ENCODE assay signal across 13 cellular contexts in genomic region chr12:96136129-96136528, GRCh38. TPM values are rescaled to one million over a fixed set of nuclear protein-coding genes. Genes with fewer than 3 reads are reported as not detected.
DNase-seq lines count a peak whose midpoint lies in the region; ATAC-seq and TF ChIP-seq lines count a peak whose summit lies in the region.
"Had no signal": no experiment of that assay in that cellular context is flagged by ENCODE, and none has a peak within 500 bp of the region (broad histone marks: within the 10 kb centered on the region; RNA-seq: fewer than 3 reads in every experiment).

No MANE protein-coding gene starts in this region.

- no peaks in the 10 kb centered on the region for H3K27me3 ChIP-seq in kidney epithelial cell (ENCODE audit: control insufficient read depth, insufficient read depth, low read length)
- H3K27me3 ChIP-seq: adrenal gland, tibial nerve had no signal

- intact Hi-C loops in left cardiac atrium (cut with DNase I) (no loop called here), Right ventricle myocardium inferior (cut with DNase I) (no loop called here)

- ATAC-seq in left cardiac atrium = peak in 1 of 2 donors; percentile 73
- ATAC-seq in Right ventricle myocardium inferior = no peak
- no peak for ATAC-seq in HG02623 (IDR thresholded peaks at IDR 0.05; ENCODE audit: unreplicated experiment)
- no peak for ATAC-seq in HG03135 (IDR thresholded peaks at IDR 0.05; ENCODE audit: unreplicated experiment)

- TF ChIP-seq CTCF in kidney epithelial cell (IDR thresholded peaks at IDR 0.05; ENCODE audit: insufficient read depth, low read length, poor library complexity, severe bottlenecking) = no peak

- no peaks in the 10 kb centered on the region for H3K36me3 ChIP-seq in kidney epithelial cell (ENCODE audit: control insufficient read depth, insufficient read depth, low read length)
- H3K36me3 ChIP-seq: adrenal gland, tibial nerve had no signal

- no peak overlapping the region for H3K4me3 ChIP-seq in kidney epithelial cell (ENCODE audit: low read depth, low read length)
- H3K4me3 ChIP-seq: adrenal gland, PC-9, tibial nerve had no signal

- DNase-seq in left cardiac atrium = peak; percentile 53
- DNase-seq in Right ventricle myocardium inferior (ENCODE audit: missing footprints) = no peak
- peak; percentile 86 for DNase-seq in amniotic epithelial cell (ENCODE audit: low read depth)
- peak; percentile 62 for DNase-seq in kidney epithelial cell (ENCODE audit: low read depth)
- DNase-seq in D341Med (ENCODE audit: low spot score) = no peak
- no peak for DNase-seq in central memory CD4-positive, alpha-beta T cell
- DNase-seq: activated CD4-positive, alpha-beta T cell treated with anti-CD3 and anti-CD28 coated beads for 48 hours; PC-9; stimulated activated CD4-positive, alpha-beta T cell treated with anti-CD3 and anti-CD28 coated beads, Interleukin-4, amount 100 ng/mL, for 24 hours had no signal

RNA-seq across cellular contexts. Expression of gene ELK3, which starts 58.0 kb away (rescaled TPM):
- total RNA-seq in left cardiac atrium (10 to 100 TPM; 18.4 to 28.7 TPM), Right ventricle myocardium inferior (20.8 TPM), kidney epithelial cell (63.5 and 63.8 TPM in 2 replicates)

Comparison
In these comparisons a context has a peak if more than half of its experiments do, and no peak if none do; other contexts are left out.
1. DNase-seq: peak in left cardiac atrium (single experiment), amniotic epithelial cell (single experiment) and kidney epithelial cell (single experiment); none in Right ventricle myocardium inferior (single experiment), D341Med (single experiment) and central memory CD4-positive, alpha-beta T cell (single experiment).